ENCODE assay signal across 8 cellular contexts in the genomic region with DNA sequence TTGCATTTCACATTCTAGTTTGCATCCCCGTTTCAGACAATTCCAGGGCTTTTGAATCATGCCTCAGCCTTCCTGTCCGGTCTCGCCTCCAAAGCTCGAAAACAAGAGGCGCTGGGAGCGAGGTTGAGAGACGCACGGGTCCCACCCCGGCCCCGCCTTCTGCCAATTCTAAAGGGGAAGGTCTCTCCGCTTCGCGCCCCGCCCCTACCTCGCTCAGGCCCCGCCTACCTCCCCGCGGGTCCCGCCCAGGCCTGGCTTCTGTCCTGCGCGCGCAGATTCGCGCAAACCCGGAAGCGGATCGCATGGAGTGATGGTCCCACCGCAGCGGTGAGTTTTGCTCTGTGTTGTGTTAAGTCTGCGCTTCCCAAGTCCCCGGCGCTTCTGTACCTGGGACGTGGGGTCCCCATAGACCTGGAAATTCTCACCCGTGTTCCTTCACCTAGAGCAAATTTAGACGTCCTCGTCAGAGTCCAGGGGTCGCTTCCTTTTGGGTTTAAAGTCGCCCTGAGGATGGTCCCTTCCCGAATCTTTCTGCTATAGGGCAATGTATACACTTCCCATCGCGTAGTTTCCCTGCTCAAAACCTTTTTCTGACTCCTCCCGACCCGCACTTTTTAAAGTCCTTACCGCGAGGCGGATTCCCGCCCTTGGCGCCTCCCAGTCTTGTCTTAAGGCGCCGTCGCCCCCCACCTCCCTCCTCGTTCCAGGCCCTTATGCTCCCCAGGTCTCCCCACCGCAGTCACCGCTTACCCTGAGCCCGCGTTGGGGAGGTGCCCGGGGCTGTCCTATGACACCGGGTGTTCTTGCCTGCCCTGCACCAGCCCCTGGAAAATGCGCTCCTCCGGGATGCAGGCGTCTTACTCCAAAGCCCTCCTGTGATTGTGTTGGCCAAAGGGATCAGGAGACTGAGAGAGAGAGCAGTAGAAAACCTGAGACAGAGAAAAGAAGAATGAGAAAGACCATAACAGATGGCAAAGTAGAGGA. TPM values are rescaled to one million over a fixed set of nuclear protein-coding genes. Genes with fewer than 3 reads are reported as not detected.
DNase-seq lines count a peak whose midpoint lies in the region; ATAC-seq, FAIRE-seq and TF ChIP-seq lines count a peak whose summit lies in the region.

A gene (plus strand): TSS at position 284 of the 984 bp plus-strand sequence. CDS start 7,559 bp downstream, outside the sequence.

- CTCF ChIA-PET in Caco-2 (lab: Charles Lee) = interaction anchor here (0.6 kb wide), 1 partner anchor 481 kb away, joined by 4 read pairs; no protein-coding TSS in a partner anchor

- no peaks in the 10 kb centered on the region for H3K27me3 Mint-ChIP-seq in Caco-2 (ENCODE audit: insufficient read depth, unreplicated experiment)

- intact Hi-C loops in Caco-2 (cut with micrococcal nuclease; ENCODE audit: unreplicated experiment) = loop anchor here (2.0 kb wide), 2 partner anchors 61 to 97 kb away; a partner anchor contains a TSS

- BruUV-seq in Caco-2 (replicated peaks; lab: Mats Ljungman, UMichigan) = TSS peak; percentile 82

- peak within 1 kb of the TSS; percentile 86 for H3K9ac ChIP-seq in NT2/D1 (ENCODE audit: insufficient read length, low read depth)

- TF ChIP-seq CTCF in Caco-2 (IDR thresholded peaks at IDR 0.05; ENCODE audit: insufficient read depth in 1 of 2, low read depth in 1 of 2, low read length in 1 of 2, severe bottlenecking in 1 of 2, unreplicated experiment in 1 of 2) = no peak

- H3K9me3 ChIP-seq in Caco-2 (peaks cover 10% of the 10 kb centered on the region), NT2/D1 (ENCODE audit: insufficient read depth, low read length) (peaks cover 11% of the 10 kb centered on the region; the same call in 1 of the 2 replicates), mononuclear cell (ENCODE audit: low read depth, low read length) (no peaks in the 10 kb centered on the region)

- peak within 1 kb of the TSS; percentile 82 for H3K4me3 Mint-ChIP-seq in Caco-2 (ENCODE audit: unreplicated experiment)

- peaks cover 29% of the 10 kb centered on the region for H3K9me3 Mint-ChIP-seq in Caco-2 (ENCODE audit: unreplicated experiment)

- H3K4me3 ChIP-seq in Caco-2 (ENCODE audit: low read depth, low read length) (peak within 1 kb of the TSS; percentile 51), NT2/D1 (ENCODE audit: insufficient read length, low read depth) (peak within 1 kb of the TSS; percentile 78), mononuclear cell (ENCODE audit: low read length) (peak within 1 kb of the TSS; percentile 78)

- FAIRE-seq in HTR-8/SVneo (lab: Jason Lieb, UNC) = peak; percentile 92

- ATAC-seq in GM21360 (IDR thresholded peaks at IDR 0.05; ENCODE audit: unreplicated experiment) = peak; percentile 91

- peak within 1 kb of the TSS; percentile 60 for H3K27ac Mint-ChIP-seq in Caco-2 (ENCODE audit: unreplicated experiment)

- POLR2A ChIA-PET in Caco-2 (lab: Charles Lee) = interaction anchor here (0.6 to 1.0 kb wide), 2 partner anchors 33 to 1631 kb away, joined by 3 read pairs; no protein-coding TSS in a partner anchor

- H3K27me3 ChIP-seq in Caco-2 (replicated peaks; ENCODE audit: control insufficient read depth, insufficient read depth, low read length) (no peaks in the 10 kb centered on the region), NT2/D1 (ENCODE audit: insufficient read depth, insufficient read length) (no peaks in the 10 kb centered on the region), mononuclear cell (ENCODE audit: insufficient read depth, low read length) (no peaks in the 10 kb centered on the region)

- H3K4me1 ChIP-seq in Caco-2 = 0 out of 2 replicates have a peak, but pooled peaks cover 3% of the 10 kb centered on the region
- H3K4me1 ChIP-seq in NT2/D1 (ENCODE audit: insufficient read depth, insufficient read length) = no peaks in the 10 kb centered on the region
- peaks cover 19% of the 10 kb centered on the region for H3K4me1 ChIP-seq in mononuclear cell (ENCODE audit: insufficient read depth, low read length)

- peaks cover 23% of the 10 kb centered on the region for H3K36me3 Mint-ChIP-seq in Caco-2 (ENCODE audit: insufficient read depth, unreplicated experiment)

- H3K4me1 Mint-ChIP-seq in Caco-2 (ENCODE audit: low read depth, unreplicated experiment) = peaks cover 8% of the 10 kb centered on the region

- peaks cover 1% of the 10 kb centered on the region; the same call in 1 of the 2 replicates for H3K36me3 ChIP-seq in Caco-2 (ENCODE audit: control insufficient read depth, insufficient read depth, low read length)
- peaks cover 11% of the 10 kb centered on the region for H3K36me3 ChIP-seq in NT2/D1 (ENCODE audit: insufficient read depth, insufficient read length, low read length)

- DNase-seq in Caco-2 (peak; percentile 97 to 98), HTR-8/SVneo (ENCODE audit: insufficient read length, low spot score) (peak; percentile 87), NT2/D1 (ENCODE audit: low read depth, low spot score) (peak; percentile 68), epidermal melanocyte (ENCODE audit: insufficient read length, low spot score) (peak; percentile 70)
- peak; percentile 96 for DNase-seq in activated CD8-positive, alpha-beta memory T cell treated with anti-CD3 and anti-CD28 coated beads, Interleukin-2, amount 50 U/mL, for 4 hours
- peak; percentile 82 to 91 for DNase-seq in stimulated activated CD8-positive, alpha-beta memory T cell treated with anti-CD3 and anti-CD28 coated beads, Interleukin-2, amount 100 ng/mL, for 48 hours (ENCODE audit: low read depth in 2 of 2)

RNA-seq across cellular contexts. Expression of the gene that starts here (rescaled TPM):
- total RNA-seq in Caco-2 (2022) (8.0 and 8.9 TPM in 2 replicates), mononuclear cell (19.3 TPM)

Comparison
In these comparisons a context has a peak if more than half of its experiments do, and no peak if none do; other contexts are left out.
1. Peak in every context shown above with its lines: DNase-seq, ATAC-seq and H3K4me3 ChIP-seq.